In genomic region chrX:154371771-154372300, GRCh38 we compare ENCODE assay signal across 8 cellular contexts. TPM values are rescaled to one million over a fixed set of nuclear protein-coding genes. Genes with fewer than 3 reads are reported as not detected.
A peak's percentile ranks its signal among the peaks of the same experiment; 100 is the strongest.
DNase-seq lines count a peak whose midpoint lies in the region; ATAC-seq and TF ChIP-seq lines count a peak whose summit lies in the region.

No MANE protein-coding gene starts in this region.

- in situ Hi-C loops in astrocyte of the spinal cord (cut with HindIII; ENCODE audit: low sequenced_read_pairs), result no loop called here

- peak overlapping the region; percentile 44 for H3K4me3 ChIP-seq in astrocyte of the spinal cord (ENCODE audit: low read depth, low read length)
- H3K4me3 ChIP-seq in mucosa of descending colon, result peak overlapping the region; percentile 9

- TF ChIP-seq CTCF in astrocyte of the spinal cord (IDR thresholded peaks at IDR 0.05; ENCODE audit: low read depth, low read length), result no peak
- TF ChIP-seq CTCF in mucosa of descending colon (IDR thresholded peaks at IDR 0.05), result no peak

- no peaks in the 10 kb centered on the region for H3K36me3 ChIP-seq in mucosa of descending colon (ENCODE audit: low read depth)

- H3K4me1 ChIP-seq in mucosa of descending colon (ENCODE audit: low read depth), result no peaks in the 10 kb centered on the region

- ATAC-seq in HG02885 (IDR thresholded peaks at IDR 0.05; ENCODE audit: poor library complexity, unreplicated experiment) (peak; percentile 13), mucosa of descending colon (no peak)

- H3K9me3 ChIP-seq in mucosa of descending colon, result no peaks in the 10 kb centered on the region

- intact Hi-C loops in mucosa of descending colon (cut with DNase I, micrococcal nuclease), result no loop called here

- DNase-seq in COLO668 (lab: John Stamatoyannopoulos, UW; ENCODE audit: unreplicated experiment) (peak; percentile 70), astrocyte of the spinal cord (ENCODE audit: low read depth, low spot score) (no peak), mucosa of descending colon (peak in 1 of 3 donors; percentile 60), NCI-H446 treated with DMSO at 0.1 percent for 48 hours (lab: John Stamatoyannopoulos, UW) (no peak), SKM-1 (lab: John Stamatoyannopoulos, UW; ENCODE audit: unreplicated experiment) (no peak), NCI-H510A treated with DMSO at 0.1 percent for 48 hours (lab: John Stamatoyannopoulos, UW) (no peak)
- DNase-seq in stimulated activated CD4-positive, alpha-beta T cell treated with anti-CD3 and anti-CD28 coated beads, Interleukin-2, amount 100 ng/mL, for 48 hours, result no peak

RNA-seq across cellular contexts. Expression of gene FLNA, which starts 2.6 kb away (rescaled TPM):
- 1,000 to 10,000 TPM in 1 of 3 donors, 100 to 1,000 TPM in 2; 164 to 4,590 (median 513) TPM for total RNA-seq in mucosa of descending colon

RNA-seq across cellular contexts. Expression of gene EMD, which starts 7.3 kb away (rescaled TPM):
- total RNA-seq in mucosa of descending colon, result 10 to 100 TPM; 32.3 to 73.0 (median 41.0) TPM

RNA-seq across cellular contexts. Expression of gene RPL10, which starts 26.3 kb away (rescaled TPM):
- total RNA-seq in mucosa of descending colon, result 1,000 to 10,000 TPM; 2,179 to 2,606 (median 2,424) TPM

RNA-seq across cellular contexts. Expression of gene DNASE1L1, which starts 37.2 kb away (rescaled TPM):
- total RNA-seq in mucosa of descending colon, result 10 to 100 TPM; 18.1 to 30.8 (median 25.6) TPM

RNA-seq across cellular contexts. Expression of gene TAFAZZIN, which starts 39.5 kb away (rescaled TPM):
- 10 to 100 TPM; 38.2 to 44.7 (median 43.2) TPM for total RNA-seq in mucosa of descending colon
